Comparison of ENCODE assay signal across 20 cellular contexts in the genomic region with DNA sequence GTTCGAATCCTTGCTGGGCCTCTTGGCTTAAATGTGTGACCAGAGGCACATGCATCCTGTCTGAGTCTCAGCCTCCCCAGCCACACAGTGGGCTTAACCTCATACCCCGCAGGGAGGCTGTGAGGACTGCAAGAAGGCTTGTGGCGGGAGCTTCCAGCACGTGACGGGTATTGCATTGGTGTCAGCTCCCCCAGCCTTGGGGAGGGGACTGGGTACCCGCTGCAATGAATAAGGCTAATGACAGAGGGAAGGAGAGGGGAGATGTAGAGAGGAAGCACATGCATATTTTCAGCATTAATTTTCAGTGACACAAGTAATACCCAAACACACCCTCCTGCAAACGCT. TPM values are rescaled to one million over a fixed set of nuclear protein-coding genes. Genes with fewer than 3 reads are reported as not detected.
DNase-seq lines count a peak whose midpoint lies in the region; ATAC-seq, FAIRE-seq and TF ChIP-seq lines count a peak whose summit lies in the region.
"Had no signal": no experiment of that assay in that cellular context is flagged by ENCODE, and none has a peak within 500 bp of the region (broad histone marks: within the 10 kb centered on the region; RNA-seq: fewer than 3 reads in every experiment).

No MANE protein-coding gene starts in this region.

- no peak overlapping the region for H2AK5ac ChIP-seq in IMR-90 (ENCODE audit: low read depth, low read length)

- no peak overlapping the region for H2BK5ac ChIP-seq in IMR-90 (ENCODE audit: low read depth, low read length, poor library complexity, severe bottlenecking)

- H3K27ac Mint-ChIP-seq in astrocyte (ENCODE audit: unreplicated experiment), result no peak overlapping the region

- H4K5ac ChIP-seq in IMR-90 (ENCODE audit: low read depth, low read length), result no peak overlapping the region

- no peak overlapping the region for H2BK15ac ChIP-seq in IMR-90 (ENCODE audit: low read depth, low read length)

- H2BK20ac ChIP-seq in IMR-90 (ENCODE audit: low read depth, low read length), result no peak overlapping the region

- dilution Hi-C loops in IMR-90 (cut with HindIII; ENCODE audit: low sequenced_read_pairs, unreplicated experiment), result no loop called here

- no peak overlapping the region for H2AFZ ChIP-seq in IMR-90 (replicated peaks; ENCODE audit: low read length, poor library complexity)
- no peak overlapping the region for H2AFZ ChIP-seq in astrocyte (ENCODE audit: low read depth, low read length)
- H2AFZ ChIP-seq: GM23248 had no signal

- H3K4me3 ChIP-seq in A673 (ENCODE audit: low read depth, low read length, poor library complexity, severe bottlenecking), result no peak overlapping the region
- H3K4me3 ChIP-seq in IMR-90 (ENCODE audit: insufficient read depth, low read depth, low read length), result no peak overlapping the region
- no peak overlapping the region for H3K4me3 ChIP-seq in astrocyte (ENCODE audit: insufficient read depth, low read depth, low read length)
- no peak overlapping the region for H3K4me3 ChIP-seq in gastroesophageal sphincter
- no peak overlapping the region for H3K4me3 ChIP-seq in tibial nerve
- no peak overlapping the region for H3K4me3 ChIP-seq in brain microvascular endothelial cell (ENCODE audit: low read depth, low read length)
- H3K4me3 ChIP-seq: GM23248, K562, MG63, Peyer's patch had no signal

- ATAC-seq in IMR-90 (ENCODE audit: low read depth) (peak; percentile 10; the same call in 1 of the 2 replicates), gastroesophageal sphincter (no peak), HG03280 (IDR thresholded peaks at IDR 0.05; ENCODE audit: unreplicated experiment) (no peak)

- H3K9me3 Mint-ChIP-seq in astrocyte (ENCODE audit: unreplicated experiment), result peaks cover 4% of the 10 kb centered on the region

- POLR2A ChIA-PET in A673 (lab: Charles Lee; ENCODE audit: low non-redundant PET), result no interaction called here
- POLR2A ChIA-PET in IMR-90 (lab: Charles Lee; ENCODE audit: unreplicated experiment), result interaction anchor here (0.6 kb wide), 1 partner anchor 105 kb away, joined by 3 read pairs; no protein-coding TSS in a partner anchor

- no peaks in the 10 kb centered on the region for H3K36me3 Mint-ChIP-seq in astrocyte (ENCODE audit: low read depth, unreplicated experiment)

- H2AK9ac ChIP-seq in IMR-90 (replicated peaks; ENCODE audit: low read depth, low read length, poor library complexity), result no peak overlapping the region

- in situ Hi-C loops in IMR-90 (cut with MboI; ENCODE audit: low sequenced_read_pairs), result no loop called here
- in situ Hi-C loops in brain microvascular endothelial cell (cut with HindIII; ENCODE audit: low pct_ligation_motif_present, low sequenced_read_pairs), result no loop called here

- DNase-seq in A673 (ENCODE audit: low spot score) (no peak), IMR-90 (no peak), astrocyte (ENCODE audit: low read depth) (no peak), tibial nerve (ENCODE audit: low spot score in 2 of 2) (no peak), brain microvascular endothelial cell (no peak)
- DNase-seq in effector CD4-positive, alpha-beta T cell, result no peak
- DNase-seq: DMS53, GDM1, GM23248, NCI-H1436 treated with DMSO at 0.1 percent for 48 hours, NCI-H1930, NCI-H2227 treated with DMSO at 0.1 percent for 48 hours, NCI-H510A treated with DMSO at 0.1 percent for 48 hours, NCI-H748 treated with DMSO at 0.1 percent for 48 hours, Peyer's patch had no signal

- no peak overlapping the region for H2BK120ac ChIP-seq in IMR-90 (ENCODE audit: low read depth, low read length)

- H3K9me3 ChIP-seq in A673 (ENCODE audit: low read depth, low read length, poor library complexity, severe bottlenecking) (no peaks in the 10 kb centered on the region), IMR-90 (ENCODE audit: control insufficient read depth, insufficient read depth, low read length) (no peaks in the 10 kb centered on the region), astrocyte (ENCODE audit: insufficient read depth, low read depth, low read length) (no peaks in the 10 kb centered on the region), gastroesophageal sphincter (no peaks in the 10 kb centered on the region), tibial nerve (no peaks in the 10 kb centered on the region)
- H3K9me3 ChIP-seq: MG63, Peyer's patch had no signal

- TF ChIP-seq EP300 in gastroesophageal sphincter (IDR thresholded peaks at IDR 0.05), result no peak
- TF ChIP-seq EP300 in tibial nerve (IDR thresholded peaks at IDR 0.05), result no peak

- no peak overlapping the region for H3K9ac ChIP-seq in IMR-90 (ENCODE audit: low read depth, low read length)
- no peak overlapping the region for H3K9ac ChIP-seq in astrocyte (ENCODE audit: low read length)
- H3K9ac ChIP-seq: GM23248 had no signal

- no peaks in the 10 kb centered on the region for H3K79me1 ChIP-seq in IMR-90 (ENCODE audit: low read depth in 1 of 2, low read length in 2 of 2)

- no peak overlapping the region for H4K8ac ChIP-seq in IMR-90 (ENCODE audit: low read depth in 2 of 2, low read length in 2 of 2)

- H3K36me3 ChIP-seq in A673 (ENCODE audit: insufficient read depth, low read length, poor library complexity, severe bottlenecking), result no peaks in the 10 kb centered on the region
- H3K36me3 ChIP-seq in IMR-90 (ENCODE audit: control insufficient read depth, insufficient read depth, low read length), result peaks cover 1% of the 10 kb centered on the region; the same call in 1 of the 2 replicates
- H3K36me3 ChIP-seq in astrocyte (ENCODE audit: insufficient read depth, low read length), result no peaks in the 10 kb centered on the region
- H3K36me3 ChIP-seq in gastroesophageal sphincter, result peaks cover 0 to 57% of the 10 kb centered on the region in 2 donors
- no peaks in the 10 kb centered on the region for H3K36me3 ChIP-seq in tibial nerve
- H3K36me3 ChIP-seq in brain microvascular endothelial cell (replicated peaks), result no peaks in the 10 kb centered on the region
- H3K36me3 ChIP-seq: MG63, Peyer's patch had no signal

- H3K27ac ChIP-seq in A673 (ENCODE audit: low read depth, low read length, poor library complexity, severe bottlenecking), result peak overlapping the region; percentile 46
- no peak overlapping the region for H3K27ac ChIP-seq in IMR-90 (ENCODE audit: insufficient read depth, low read length)
- no peak overlapping the region for H3K27ac ChIP-seq in astrocyte (ENCODE audit: low read depth, low read length)
- H3K27ac ChIP-seq in gastroesophageal sphincter, result peak overlapping the region in 3 of 4 donors; percentile 19 to 63 (median 55)
- H3K27ac ChIP-seq in tibial nerve, result no peak overlapping the region
- H3K27ac ChIP-seq in brain microvascular endothelial cell, result no peak overlapping the region
- H3K27ac ChIP-seq: GM23248, Peyer's patch had no signal

- H3K4me3 Mint-ChIP-seq in astrocyte (ENCODE audit: unreplicated experiment), result no peak overlapping the region

- TF ChIP-seq POLR2A in IMR-90 (IDR thresholded peaks at IDR 0.05; ENCODE audit: low read depth, low read length), result no peak
- no peak for TF ChIP-seq POLR2A in gastroesophageal sphincter (IDR thresholded peaks at IDR 0.05)
- TF ChIP-seq POLR2A in tibial nerve (IDR thresholded peaks at IDR 0.05), result no peak

- TF ChIP-seq RAD21 in IMR-90 (IDR thresholded peaks at IDR 0.05; ENCODE audit: low read length), result no peak

- no TSS peak for BruUV-seq in A673 (replicated peaks; lab: Mats Ljungman, UMichigan)
- BruUV-seq in IMR-90 (replicated peaks; lab: Mats Ljungman, UMichigan), result no TSS peak

- H3K14ac ChIP-seq in IMR-90 (replicated peaks; ENCODE audit: low read depth, low read length), result no peak overlapping the region

- CTCF ChIA-PET in A673 (lab: Charles Lee), result no interaction called here
- CTCF ChIA-PET in IMR-90 (lab: Yijun Ruan, JAX), result no interaction called here

- no peak for FAIRE-seq in astrocyte (lab: Jason Lieb, UNC)
- FAIRE-seq: D721Med, K562 had no signal

- WGBS in IMR-90 (ENCODE audit: extremely low coverage in 2 of 2, insufficient read length in 1 of 2), 2 experiments, result 100% methylated on average over 1 of the region's 7 CpGs; no CpG with 5 or more reads in 1 of the 2 experiments
- WGBS in gastroesophageal sphincter (ENCODE audit: low coverage in 1 of 2), 2 donors, result 40 to 85% methylated on average over 1 to 4 of the region's 7 CpGs
- 57 to 63% methylated on average over 6 to 7 of the region's 7 CpGs for WGBS in tibial nerve, 2 donors

- H3K9me1 ChIP-seq in IMR-90 (ENCODE audit: insufficient read depth, low read length), result 0 out of 2 replicates have a peak, but pooled peaks cover 5% of the 10 kb centered on the region

- H3K27me3 Mint-ChIP-seq in astrocyte (ENCODE audit: low read depth, unreplicated experiment), result peaks cover 77% of the 10 kb centered on the region

- H3K4ac ChIP-seq in IMR-90 (ENCODE audit: low read depth, low read length), result no peak overlapping the region

- H3K4me2 ChIP-seq in IMR-90 (ENCODE audit: low read depth, low read length) (no peak overlapping the region), astrocyte (ENCODE audit: low read length) (peak overlapping the region; percentile 13)

- H3K56ac ChIP-seq in IMR-90 (ENCODE audit: extremely low read depth, insufficient read depth, low read length), result no peak overlapping the region

- no peaks in the 10 kb centered on the region for H3K79me2 ChIP-seq in astrocyte (ENCODE audit: insufficient read depth, low read length)

- H3K27me3 ChIP-seq in A673 (replicated peaks; ENCODE audit: insufficient read depth, low read depth, low read length, poor library complexity) (no peaks in the 10 kb centered on the region), IMR-90 (ENCODE audit: control insufficient read depth, insufficient read depth, low read length) (no peaks in the 10 kb centered on the region), astrocyte (ENCODE audit: insufficient read depth, low read length) (peaks cover 11% of the 10 kb centered on the region), gastroesophageal sphincter (no peaks in the 10 kb centered on the region), tibial nerve (peaks cover 0 to 14% of the 10 kb centered on the region in 2 donors), brain microvascular endothelial cell (replicated peaks) (peaks cover 7% of the 10 kb centered on the region)
- H3K27me3 ChIP-seq: MG63, Peyer's patch had no signal

- H4K20me1 ChIP-seq in IMR-90 (ENCODE audit: insufficient read depth, low read length) (no peaks in the 10 kb centered on the region), astrocyte (ENCODE audit: insufficient read depth, low read length) (no peaks in the 10 kb centered on the region)

- H3K4me1 ChIP-seq in A673 (ENCODE audit: insufficient read depth, low read length, poor library complexity, severe bottlenecking) (peaks cover 28% of the 10 kb centered on the region), IMR-90 (ENCODE audit: control insufficient read depth, insufficient read depth, low read length) (no peaks in the 10 kb centered on the region), astrocyte (ENCODE audit: insufficient read depth, low read length) (peaks cover 7% of the 10 kb centered on the region), gastroesophageal sphincter (peaks cover 0 to 55% (median 5%) of the 10 kb centered on the region in 3 donors), tibial nerve (peaks cover 0 to 8% (median 4%) of the 10 kb centered on the region in 4 donors)
- H3K4me1 ChIP-seq: Peyer's patch had no signal

- no peak for TF ChIP-seq CTCF in A673 (conservative IDR thresholded peaks at IDR 0.05; ENCODE audit: low read depth, low read length)
- TF ChIP-seq CTCF in IMR-90 (conservative IDR thresholded peaks at IDR 0.05; ENCODE audit: low read depth, low read length), result 0 out of 2 replicates have a peak, but pooled peaks have one; percentile 0
- TF ChIP-seq CTCF in astrocyte (IDR thresholded peaks at IDR 0.05; ENCODE audit: insufficient read depth, low read depth, low read length), result no peak
- no peak for TF ChIP-seq CTCF in gastroesophageal sphincter (IDR thresholded peaks at IDR 0.05)
- no peak for TF ChIP-seq CTCF in tibial nerve (IDR thresholded peaks at IDR 0.05)
- TF ChIP-seq CTCF in brain microvascular endothelial cell (IDR thresholded peaks at IDR 0.05; ENCODE audit: low read depth, low read length, missing control alignments), result no peak

- H3K18ac ChIP-seq in IMR-90 (ENCODE audit: low read depth, low read length), result no peak overlapping the region

- no peak overlapping the region for H4K91ac ChIP-seq in IMR-90 (ENCODE audit: insufficient read depth, low read depth, low read length)

- no peak overlapping the region for H3K23ac ChIP-seq in IMR-90 (ENCODE audit: low read depth, low read length)

- H3K4me1 Mint-ChIP-seq in astrocyte (ENCODE audit: low read depth, unreplicated experiment), result no peaks in the 10 kb centered on the region

- intact Hi-C loops in A673 (cut with micrococcal nuclease; ENCODE audit: unreplicated experiment) (no loop called here), IMR-90 (cut with micrococcal nuclease) (no loop called here)

RNA-seq across cellular contexts. Expression of gene RASD2, which starts 8.1 kb away (rescaled TPM):
- total RNA-seq in A673 (2021) (1.3 and 3.1 TPM in 2 replicates), IMR-90 (2012; rRNA removed) (under 0.01 TPM in 2 replicates), astrocyte (0.16 and 0.17 TPM in 2 replicates), gastroesophageal sphincter (10 to 100 TPM in 2 of 4 donors, 1 to 10 TPM in 2; 4.7 to 45.9 (median 16.0) TPM), tibial nerve (1 to 10 TPM in 1 of 4 donors, under 1 TPM in 3; 0.20 to 1.5 (median 0.40) TPM)
- 0.32 and 0.36 TPM in 2 replicates for polyA plus RNA-seq in IMR-90 (2012; rRNA removed)
- polyA plus RNA-seq in IMR-90 (2012; cell fraction: cytosol; rRNA removed), result 0.21 and 0.26 TPM in 2 replicates
- polyA plus RNA-seq in IMR-90 (2012; cell fraction: nucleus; rRNA removed; ENCODE audit: low replicate concordance), result 0.42 and 0.53 TPM in 2 replicates
- polyA plus RNA-seq: K562 had no signal

Comparison
In these comparisons a context has a peak if more than half of its experiments do, and no peak if none do; other contexts are left out.
1. H3K27ac ChIP-seq: peak in A673 (single experiment) and gastroesophageal sphincter (3 of 4); none in IMR-90 (single experiment), astrocyte (single experiment), tibial nerve (0 of 4) and brain microvascular endothelial cell (single experiment).